Comparison of ENCODE assay signal across 24 cellular contexts in the genomic region with DNA sequence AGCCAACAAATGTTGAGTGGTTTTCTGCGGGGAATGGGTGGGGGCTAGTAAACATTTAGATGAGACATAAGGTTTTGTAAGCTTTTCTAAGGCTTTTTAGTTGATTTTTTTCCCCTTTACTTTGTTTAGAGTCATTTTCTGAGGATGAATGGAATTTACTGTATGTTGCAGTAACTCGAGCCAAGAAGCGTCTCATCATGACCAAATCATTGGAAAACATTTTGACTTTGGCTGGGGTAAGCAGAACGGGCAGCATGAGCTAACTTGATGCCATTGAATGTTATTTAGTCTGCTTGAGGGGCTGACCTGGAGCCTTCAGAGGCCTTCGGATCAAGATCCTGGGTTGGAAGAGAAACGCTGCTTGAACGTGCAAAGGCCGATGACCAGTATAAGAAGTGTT. TPM values are rescaled to one million over a fixed set of nuclear protein-coding genes. Genes with fewer than 3 reads are reported as not detected.
A peak's percentile ranks its signal among the peaks of the same experiment; 100 is the strongest.
DNase-seq lines count a peak whose midpoint lies in the region; ATAC-seq and TF ChIP-seq lines count a peak whose summit lies in the region.
"Had no signal": no experiment of that assay in that cellular context is flagged by ENCODE, and none has a peak within 500 bp of the region (broad histone marks: within the 10 kb centered on the region; RNA-seq: fewer than 3 reads in every experiment).

No MANE protein-coding gene starts in this region.

- no peak for TF ChIP-seq EP300 in SK-N-SH (IDR thresholded peaks at IDR 0.05; ENCODE audit: borderline replicate concordance in 1 of 2, low read depth in 1 of 2, low read length in 1 of 2)
- no peak for TF ChIP-seq EP300 in tibial nerve (IDR thresholded peaks at IDR 0.05)

- no peaks in the 10 kb centered on the region for H4K20me1 ChIP-seq in SK-N-SH (ENCODE audit: insufficient read depth)

- H3K4me1 ChIP-seq in SK-N-SH (ENCODE audit: control insufficient read depth in 1 of 2, insufficient read depth in 2 of 2, low read depth in 1 of 2, low read length in 1 of 2), result peaks cover 0 to 4% of the 10 kb centered on the region in 2 experiments; a peak in 1 of 4 replicates
- H3K4me1 ChIP-seq in tibial artery, result peaks cover 0 to 12% (median 0%) of the 10 kb centered on the region in 4 donors
- H3K4me1 ChIP-seq in tibial nerve, result peaks cover 0 to 22% (median 4%) of the 10 kb centered on the region in 4 donors
- H3K4me1 ChIP-seq: breast epithelium, right atrium auricular region had no signal

- H3K9me3 ChIP-seq in SK-N-SH (no peaks in the 10 kb centered on the region), tibial artery (no peaks in the 10 kb centered on the region), tibial nerve (no peaks in the 10 kb centered on the region)
- H3K9me3 ChIP-seq: breast epithelium, heart left ventricle, mucosa of descending colon, right atrium auricular region had no signal

- POLR2A ChIA-PET in SK-N-SH (lab: Yijun Ruan, JAX), result no interaction called here

- WGBS in SK-N-SH (ENCODE audit: low lambda C conversion rate), result 76% methylated on average over 8 of the region's 8 CpGs
- WGBS in tibial nerve, 2 donors, result 53 to 57% methylated on average over 8 of the region's 8 CpGs

- TF ChIP-seq POLR2A in tibial nerve (IDR thresholded peaks at IDR 0.05), result no peak

- H3K36me3 ChIP-seq in SK-N-SH (replicated peaks in 1 of 2; ENCODE audit: control insufficient read depth in 1 of 2, insufficient read depth in 2 of 2, low read length in 1 of 2), result peaks cover 55 to 80% of the 10 kb centered on the region in 2 experiments
- H3K36me3 ChIP-seq in tibial artery, result peaks cover 53 to 98% (median 87%) of the 10 kb centered on the region in 3 donors
- peaks cover 0 to 95% (median 45%) of the 10 kb centered on the region in 3 donors for H3K36me3 ChIP-seq in tibial nerve

- no peak overlapping the region for H3K4me2 ChIP-seq in SK-N-SH
- H3K4me2 ChIP-seq: PC-9 had no signal

- H3K9me2 ChIP-seq in SK-N-SH, result no peaks in the 10 kb centered on the region

- DNase-seq in SK-N-SH (no peak), astrocyte of the hippocampus (ENCODE audit: low read depth, low spot score) (peak; percentile 81), fibroblast of villous mesenchyme (ENCODE audit: low read depth) (peak; percentile 47), tibial artery (no peak), tibial nerve (ENCODE audit: low spot score in 2 of 2) (no peak), NCI-H526 (lab: John Stamatoyannopoulos, UW) (no peak)
- DNase-seq in activated effector memory CD4-positive, alpha-beta T cell treated with anti-CD3 and anti-CD28 coated beads, Interleukin-2, amount 50 U/mL, for 16 hours, result no peak
- DNase-seq: 8988T; activated B cell treated with CpG ODN at 0.5 μM for 24 hours; activated CD8-positive, alpha-beta T cell treated with anti-CD3 and anti-CD28 coated beads for 36 hours; activated T-cell treated with anti-CD3 and anti-CD28 coated beads, Interleukin-2, amount 50 U/mL, for 24 hours; erythroblast; GDM1; heart left ventricle; left ventricle myocardium superior; mucosa of descending colon; NCI-H146; PC-9; stimulated activated naive CD4-positive, alpha-beta T cell treated with Interleukin-2 at 50 U/mL for 16 hours had no signal

- no peak; the same call in 1 of the 3 replicates for ATAC-seq in SK-N-SH treated with all-trans-retinoic acid at 6 μM for 48 hours
- ATAC-seq: activated CD8-positive, alpha-beta T cell treated with anti-CD3 and anti-CD28 coated beads for 36 hours; activated naive CD4-positive, alpha-beta T cell treated with anti-CD3 and anti-CD28 coated beads, Interleukin-2, amount 50 U/mL, for 72 hours; heart left ventricle; left ventricle myocardium superior; mucosa of descending colon had no signal

- H3K79me2 ChIP-seq in SK-N-SH (ENCODE audit: insufficient read depth), result no peaks in the 10 kb centered on the region

- H3K27ac ChIP-seq in SK-N-SH (ENCODE audit: low read depth in 2 of 2, low read length in 1 of 2) (peak overlapping the region in 1 of 2 experiments; percentile 57; a peak in 2 of 4 replicates), tibial artery (peak overlapping the region; percentile 3 to 8), tibial nerve (peak overlapping the region in 2 of 4 donors; percentile 4 to 38)
- H3K27ac ChIP-seq: breast epithelium, heart left ventricle, HL-60, PC-9, right atrium auricular region had no signal

- TF ChIP-seq RAD21 in SK-N-SH (IDR thresholded peaks at IDR 0.05; ENCODE audit: low read length), result no peak

- no peaks in the 10 kb centered on the region for H3K27me3 ChIP-seq in SK-N-SH (ENCODE audit: insufficient read depth)
- H3K27me3 ChIP-seq in tibial artery, result no peaks in the 10 kb centered on the region
- no peaks in the 10 kb centered on the region for H3K27me3 ChIP-seq in tibial nerve
- H3K27me3 ChIP-seq: breast epithelium, heart left ventricle, right atrium auricular region had no signal

- no peak overlapping the region for H2AFZ ChIP-seq in SK-N-SH (ENCODE audit: low read depth)
- H2AFZ ChIP-seq: PC-9 had no signal

- H3K9ac ChIP-seq in SK-N-SH, result no peak overlapping the region

- TF ChIP-seq CTCF in SK-N-SH (IDR thresholded peaks at IDR 0.05) (no peak), fibroblast of villous mesenchyme (IDR thresholded peaks at IDR 0.05; ENCODE audit: insufficient read depth, low read depth, low read length) (no peak), tibial artery (IDR thresholded peaks at IDR 0.05) (no peak), tibial nerve (IDR thresholded peaks at IDR 0.05) (no peak)

- H3F3A ChIP-seq in SK-N-SH (replicated peaks; ENCODE audit: insufficient read depth), result peaks cover 4% of the 10 kb centered on the region

- intact Hi-C loops in tibial artery (cut with DNase I; ENCODE audit: low total_unique reads), result no loop called here

- CTCF ChIA-PET in SK-N-SH (lab: Yijun Ruan, JAX), result no interaction called here

- H3K4me3 ChIP-seq in SK-N-SH (ENCODE audit: low read depth in 2 of 2, low read length in 1 of 2) (no peak overlapping the region), fibroblast of villous mesenchyme (ENCODE audit: low read depth, low read length) (no peak overlapping the region), tibial artery (no peak overlapping the region), tibial nerve (no peak overlapping the region)
- H3K4me3 ChIP-seq: breast epithelium, heart left ventricle, mucosa of descending colon, PC-9, right atrium auricular region had no signal

TF ChIP-seq in SK-N-SH, 30 proteins besides CTCF, POLR2A, EP300 and RAD21:
- TF ChIP-seq FOSL2 (IDR thresholded peaks at IDR 0.05; ENCODE audit: borderline replicate concordance, low read depth) (0 out of 2 replicates have a peak, but pooled peaks have one; percentile 13), TCF12 (IDR thresholded peaks at IDR 0.05) (no peak), NFIC (IDR thresholded peaks at IDR 0.05; ENCODE audit: borderline replicate concordance) (peak; percentile 43)
- TF ChIP-seq, protein P1, sequence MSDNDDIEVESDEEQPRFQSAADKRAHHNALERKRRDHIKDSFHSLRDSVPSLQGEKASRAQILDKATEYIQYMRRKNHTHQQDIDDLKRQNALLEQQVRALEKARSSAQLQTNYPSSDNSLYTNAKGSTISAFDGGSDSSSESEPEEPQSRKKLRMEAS (IDR thresholded peaks at IDR 0.05; ENCODE audit: low read depth), result 0 out of 2 replicates have a peak, but pooled peaks have one; percentile 13

TF ChIP-seq in SK-N-SH treated with all-trans-retinoic acid at 6 μM for 48 hours, 23 proteins besides CTCF, POLR2A, EP300 and RAD21:
- TF ChIP-seq GLIS3 (CRISPR knock-in tag; IDR thresholded peaks at IDR 0.05), result no peak
- TF ChIP-seq, protein P2, sequence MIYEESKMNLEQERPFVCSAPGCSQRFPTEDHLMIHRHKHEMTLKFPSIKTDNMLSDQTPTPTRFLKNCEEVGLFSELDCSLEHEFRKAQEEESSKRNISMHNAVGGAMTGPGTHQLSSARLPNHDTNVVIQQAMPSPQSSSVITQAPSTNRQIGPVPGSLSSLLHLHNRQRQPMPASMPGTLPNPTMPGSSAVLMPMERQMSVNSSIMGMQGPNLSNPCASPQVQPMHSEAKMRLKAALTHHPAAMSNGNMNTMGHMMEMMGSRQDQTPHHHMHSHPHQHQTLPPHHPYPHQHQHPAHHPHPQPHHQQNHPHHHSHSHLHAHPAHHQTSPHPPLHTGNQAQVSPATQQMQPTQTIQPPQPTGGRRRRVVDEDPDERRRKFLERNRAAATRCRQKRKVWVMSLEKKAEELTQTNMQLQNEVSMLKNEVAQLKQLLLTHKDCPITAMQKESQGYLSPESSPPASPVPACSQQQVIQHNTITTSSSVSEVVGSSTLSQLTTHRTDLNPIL (CRISPR knock-in tag; IDR thresholded peaks at IDR 0.05; ENCODE audit: low read depth), result no peak
- TF ChIP-seq PPARA (CRISPR knock-in tag; IDR thresholded peaks at IDR 0.05; ENCODE audit: borderline replicate concordance), result no peak

RNA-seq across cellular contexts. Expression of a gene that starts 37.3 kb away (rescaled TPM):
- 60.9 and 71.9 TPM in 2 replicates for polyA plus RNA-seq in SK-N-SH (2012; rRNA removed)
- 51.3 and 57.8 TPM in 2 replicates for polyA plus RNA-seq in SK-N-SH (2012; cell fraction: cytosol; rRNA removed)
- 112 and 143 TPM in 2 replicates for polyA plus RNA-seq in SK-N-SH (2012; cell fraction: nucleus; rRNA removed)
- total RNA-seq in fibroblast of villous mesenchyme (78.9 and 91.5 TPM in 2 replicates), tibial nerve (100 to 1,000 TPM in 2 of 4 donors, 10 to 100 TPM in 2; 64.0 to 109 (median 96.6) TPM)

RNA-seq across cellular contexts. Expression of a gene that starts 37.6 kb away (rescaled TPM):
- 9.9 and 11.9 TPM in 2 replicates for polyA plus RNA-seq in SK-N-SH (2012; rRNA removed)
- 5.7 and 7.4 TPM in 2 replicates for polyA plus RNA-seq in SK-N-SH (2012; cell fraction: cytosol; rRNA removed)
- 31.9 and 35.4 TPM in 2 replicates for polyA plus RNA-seq in SK-N-SH (2012; cell fraction: nucleus; rRNA removed)
- total RNA-seq in fibroblast of villous mesenchyme (4.7 and 9.3 TPM in 2 replicates), tibial nerve (10 to 100 TPM; 20.5 to 24.0 (median 21.2) TPM)

RNA-seq across cellular contexts. Expression of a gene that starts 50.0 kb away (rescaled TPM):
- polyA plus RNA-seq in SK-N-SH (2012; rRNA removed), result 1.2 and 2.1 TPM in 2 replicates
- polyA plus RNA-seq in SK-N-SH (2012; cell fraction: cytosol; rRNA removed), result 0.82 and 1.3 TPM in 2 replicates
- 1.5 and 2.1 TPM in 2 replicates for polyA plus RNA-seq in SK-N-SH (2012; cell fraction: nucleus; rRNA removed)
- total RNA-seq in fibroblast of villous mesenchyme (2.6 and 3.0 TPM in 2 replicates), tibial nerve (10 to 100 TPM in 2 of 4 donors, 1 to 10 TPM in 2; 9.0 to 18.6 (median 12.6) TPM)

Comparison
In these comparisons a context has a peak if more than half of its experiments do, and no peak if none do; other contexts are left out.
1. DNase-seq: peak in astrocyte of the hippocampus (single experiment) and fibroblast of villous mesenchyme (single experiment); none in SK-N-SH (single experiment), tibial artery (0 of 2), tibial nerve (0 of 2), activated effector memory CD4-positive, alpha-beta T cell treated with anti-CD3 and anti-CD28 coated beads, Interleukin-2, amount 50 U/mL, for 16 hours (single experiment) and NCI-H526 (0 of 2).